1 cellular context compared by ENCODE assay signal in genomic region chr11:33894402-33894754, GRCh38.
TF ChIP-seq lines count a peak whose summit lies in the region.

No MANE protein-coding gene starts in this region.

TF ChIP-seq in GM12878, 131 proteins besides CTCF, POLR2A, EP300 and RAD21 (continued from another document):
- TF ChIP-seq USF2 (IDR thresholded peaks at IDR 0.05; ENCODE audit: borderline replicate concordance, low read depth, low read length): no peak
- TF ChIP-seq PML (IDR thresholded peaks at IDR 0.05; ENCODE audit: low read length): no peak
- TF ChIP-seq BRCA1 (IDR thresholded peaks at IDR 0.05; ENCODE audit: low read depth, low read length): no peak
TF ChIP-seq in GM12878: peak in this region for 0.
